ENCODE assay signal across 1 cellular context in genomic region chr1:211610779-211611556, GRCh38.
A peak's percentile ranks its signal among the peaks of the same experiment; 100 is the strongest.
TF ChIP-seq lines count a peak whose summit lies in the region.

No MANE protein-coding gene starts in this region.

TF ChIP-seq in HepG2, 621 proteins besides CTCF, POLR2A, EP300 and RAD21 (continued from another document):
- TF ChIP-seq AKNA (CRISPR knock-in tag; IDR thresholded peaks at IDR 0.05; ENCODE audit: borderline replicate concordance) (no peak), MED1 (CRISPR knock-in tag; IDR thresholded peaks at IDR 0.05) (0 out of 2 replicates have a peak, but pooled peaks have one; percentile 13), ZNF430 (CRISPR knock-in tag; IDR thresholded peaks at IDR 0.05) (no peak), ZNF672 (CRISPR knock-in tag; IDR thresholded peaks at IDR 0.05) (no peak), ZNF777 (CRISPR knock-in tag; IDR thresholded peaks at IDR 0.05) (no peak), E2F2 (CRISPR knock-in tag; IDR thresholded peaks at IDR 0.05; ENCODE audit: borderline replicate concordance) (no peak), NR2F2 (IDR thresholded peaks at IDR 0.05; ENCODE audit: borderline replicate concordance, low read depth) (no peak), ARID5B (CRISPR knock-in tag; IDR thresholded peaks at IDR 0.05) (peak; percentile 18; the same call in 1 of the 2 replicates), KDM6A (CRISPR knock-in tag; IDR thresholded peaks at IDR 0.05; ENCODE audit: low read depth) (no peak), MAFF (IDR thresholded peaks at IDR 0.05; ENCODE audit: low read depth, low read length) (no peak), MIER2 (CRISPR knock-in tag; IDR thresholded peaks at IDR 0.05) (no peak), TEAD3 (CRISPR knock-in tag; optimal IDR thresholded peaks at IDR 0.05; ENCODE audit: borderline replicate concordance) (peak; percentile 44), ZNF709 (CRISPR knock-in tag; IDR thresholded peaks at IDR 0.05) (no peak), FOXP4 (CRISPR knock-in tag; IDR thresholded peaks at IDR 0.05) (0 out of 2 replicates have a peak, but pooled peaks have one; percentile 11)
